In genomic region chr1:234897754-234898454, GRCh38 we compare ENCODE assay signal across 19 cellular contexts.
DNase-seq lines count a peak whose midpoint lies in the region; ATAC-seq and TF ChIP-seq lines count a peak whose summit lies in the region.
"Had no signal": no experiment of that assay in that cellular context is flagged by ENCODE, and none has a peak within 500 bp of the region (broad histone marks: within the 10 kb centered on the region; RNA-seq: fewer than 3 reads in every experiment).

No MANE protein-coding gene starts in this region.

- DNase-seq in COLO668 (lab: John Stamatoyannopoulos, UW; ENCODE audit: unreplicated experiment) (peak; percentile 39), NCI-H2029 treated with DMSO at 0.1 percent for 48 hours (lab: John Stamatoyannopoulos, UW) (peak; percentile 64), glutamatergic neuron (no peak), NCI-H1436 (lab: John Stamatoyannopoulos, UW) (no peak), NCI-H1694 (lab: John Stamatoyannopoulos, UW) (no peak)
- DNase-seq: activated CD4-positive, alpha-beta T cell treated with anti-CD3 and anti-CD28 coated beads, Interleukin-2, amount 50 U/mL, for 4 hours; activated T-cell treated with anti-CD3 and anti-CD28 coated beads for 4 hours; CD8-positive, alpha-beta T cell; colonic mucosa; islet precursor cell; mesendoderm; NCI-H1048; stimulated activated naive CD8-positive, alpha-beta T cell treated with anti-CD3 and anti-CD28 coated beads, Interleukin-15, Interleukin-2, amounts not matched to agents 100 U/mL and 50 U/mL, for 24 hours; T-cell; trophoblast cell had no signal

- H3K36me3 Mint-ChIP-seq in glutamatergic neuron (ENCODE audit: unreplicated experiment) (no peaks in the 10 kb centered on the region), nephron (ENCODE audit: low read depth) (no peaks in the 10 kb centered on the region)
- H3K36me3 Mint-ChIP-seq: activated naive CD4-positive, alpha-beta T cell treated with anti-CD3 and anti-CD28 coated beads, Interleukin-2, amount 50 U/mL, for 72 hours; CD8-positive, alpha-beta T cell; T-cell had no signal

- no peak for TF ChIP-seq CTCF in glutamatergic neuron (IDR thresholded peaks at IDR 0.05; ENCODE audit: partially characterized antibody, unreplicated experiment)
- no peak for TF ChIP-seq CTCF in nephron (IDR thresholded peaks at IDR 0.05; ENCODE audit: unreplicated experiment in 3 of 3)

- H3K9me3 Mint-ChIP-seq in glutamatergic neuron (ENCODE audit: unreplicated experiment): peaks cover 2% of the 10 kb centered on the region
- no peaks in the 10 kb centered on the region for H3K9me3 Mint-ChIP-seq in nephron
- H3K9me3 Mint-ChIP-seq: CD8-positive, alpha-beta T cell; T-cell had no signal

- peaks cover 17% of the 10 kb centered on the region for H3K4me1 Mint-ChIP-seq in glutamatergic neuron (ENCODE audit: low read depth, unreplicated experiment)
- peaks cover 65% of the 10 kb centered on the region for H3K4me1 Mint-ChIP-seq in nephron

- H3K27me3 Mint-ChIP-seq in glutamatergic neuron (ENCODE audit: unreplicated experiment) (peaks cover 6% of the 10 kb centered on the region), nephron (ENCODE audit: low read depth) (peaks cover 13% of the 10 kb centered on the region)
- H3K27me3 Mint-ChIP-seq: T-cell had no signal

- H3K27ac Mint-ChIP-seq in glutamatergic neuron (ENCODE audit: unreplicated experiment): no peak overlapping the region
- peak overlapping the region in 2 of 3 experiments; percentile 3 to 44 for H3K27ac Mint-ChIP-seq in nephron
- H3K27ac Mint-ChIP-seq: CD8-positive, alpha-beta T cell; T-cell had no signal

- H3K4me3 Mint-ChIP-seq in glutamatergic neuron (ENCODE audit: unreplicated experiment): peak overlapping the region; percentile 11
- H3K4me3 Mint-ChIP-seq in nephron: no peak overlapping the region
- H3K4me3 Mint-ChIP-seq: CD8-positive, alpha-beta T cell; T-cell had no signal

- ATAC-seq in HG02938 (IDR thresholded peaks at IDR 0.05; ENCODE audit: unreplicated experiment) (no peak), GM18870 (IDR thresholded peaks at IDR 0.05; ENCODE audit: unreplicated experiment) (no peak)
- ATAC-seq: activated naive CD4-positive, alpha-beta T cell treated with anti-CD3 and anti-CD28 coated beads, Interleukin-2, amount 50 U/mL, for 72 hours; CD8-positive, alpha-beta T cell; stimulated activated naive CD8-positive, alpha-beta T cell treated with anti-CD3 and anti-CD28 coated beads, Interleukin-15, Interleukin-2, amounts not matched to agents 100 U/mL and 50 U/mL, for 24 hours; T-cell had no signal

Comparison
In these comparisons a context has a peak if more than half of its experiments do, and no peak if none do; other contexts are left out.
1. DNase-seq: peak in COLO668 (single experiment) and NCI-H2029 treated with DMSO at 0.1 percent for 48 hours (single experiment); none in glutamatergic neuron (single experiment), NCI-H1436 (single experiment) and NCI-H1694 (single experiment).